8 cellular contexts compared by ENCODE assay signal in genomic region chr7:47254081-47255006, GRCh38.
DNase-seq lines count a peak whose midpoint lies in the region; ATAC-seq, FAIRE-seq and TF ChIP-seq lines count a peak whose summit lies in the region.

No MANE protein-coding gene starts in this region.

- WGBS in hepatocyte (ENCODE audit: low lambda C conversion rate, missing lambda C conversion rate) = 11% methylated on average over 50 of the region's 66 CpGs

- H2AFZ ChIP-seq in astrocyte (ENCODE audit: low read depth, low read length) = peak overlapping the region; percentile 92
- H2AFZ ChIP-seq in hepatocyte = peak overlapping the region; percentile 87

- H3K9me3 Mint-ChIP-seq in astrocyte (ENCODE audit: unreplicated experiment) = peaks cover 6% of the 10 kb centered on the region

- TF ChIP-seq CTCF in astrocyte (IDR thresholded peaks at IDR 0.05; ENCODE audit: insufficient read depth, low read depth, low read length) = peak; percentile 35
- TF ChIP-seq CTCF in hepatocyte (IDR thresholded peaks at IDR 0.05; ENCODE audit: poor library complexity) = peak; percentile 75

- peak overlapping the region; percentile 89 for H3K27ac Mint-ChIP-seq in astrocyte (ENCODE audit: unreplicated experiment)

- peak; percentile 84 for ATAC-seq in GM21367 (IDR thresholded peaks at IDR 0.05; ENCODE audit: unreplicated experiment)

- H3K27me3 ChIP-seq in SJCRH30 = no peaks in the 10 kb centered on the region
- H3K27me3 ChIP-seq in astrocyte (ENCODE audit: insufficient read depth, low read length) = no peaks in the 10 kb centered on the region
- no peaks in the 10 kb centered on the region for H3K27me3 ChIP-seq in hepatocyte
- H3K27me3 ChIP-seq in rectal smooth muscle tissue (ENCODE audit: control insufficient read depth, insufficient read depth, low read length) = no peaks in the 10 kb centered on the region

- H3K4me3 Mint-ChIP-seq in astrocyte (ENCODE audit: unreplicated experiment) = peak overlapping the region; percentile 81

- no peak for FAIRE-seq in astrocyte (lab: Jason Lieb, UNC)

- H3K36me3 Mint-ChIP-seq in astrocyte (ENCODE audit: low read depth, unreplicated experiment) = peaks cover 2% of the 10 kb centered on the region

- H3K27ac ChIP-seq in SJCRH30 (peak overlapping the region; percentile 54), astrocyte (ENCODE audit: low read depth, low read length) (peak overlapping the region; percentile 24), hepatocyte (peak overlapping the region; percentile 85), rectal smooth muscle tissue (ENCODE audit: low read depth, low read length) (peak overlapping the region; percentile 85)

- no peaks in the 10 kb centered on the region for H3K79me2 ChIP-seq in astrocyte (ENCODE audit: insufficient read depth, low read length)
- no peaks in the 10 kb centered on the region for H3K79me2 ChIP-seq in hepatocyte

- H3K9ac ChIP-seq in astrocyte (ENCODE audit: low read length) = peak overlapping the region; percentile 76
- H3K9ac ChIP-seq in rectal smooth muscle tissue (ENCODE audit: low read length) = peak overlapping the region; percentile 26

- H3K27me3 Mint-ChIP-seq in astrocyte (ENCODE audit: low read depth, unreplicated experiment) = peaks cover 18% of the 10 kb centered on the region

- H3K9me3 ChIP-seq in SJCRH30 (replicated peaks) (0 out of 2 replicates have a peak, but pooled peaks cover 3% of the 10 kb centered on the region), astrocyte (ENCODE audit: insufficient read depth, low read depth, low read length) (no peaks in the 10 kb centered on the region), hepatocyte (ENCODE audit: low read depth) (peaks cover 5% of the 10 kb centered on the region)

- H3K4me1 Mint-ChIP-seq in astrocyte (ENCODE audit: low read depth, unreplicated experiment) = peaks cover 23% of the 10 kb centered on the region

- H4K20me1 ChIP-seq in astrocyte (ENCODE audit: insufficient read depth, low read length) (no peaks in the 10 kb centered on the region), hepatocyte (ENCODE audit: insufficient read depth, poor library complexity, severe bottlenecking) (no peaks in the 10 kb centered on the region)

- H3K4me1 ChIP-seq in SJCRH30 (no peaks in the 10 kb centered on the region), astrocyte (ENCODE audit: insufficient read depth, low read length) (peaks cover 9% of the 10 kb centered on the region), hepatocyte (ENCODE audit: insufficient read depth) (peaks cover 16% of the 10 kb centered on the region), rectal smooth muscle tissue (ENCODE audit: control insufficient read depth, insufficient read depth, low read length) (peaks cover 6% of the 10 kb centered on the region)

- peak; percentile 50 for DNase-seq in DMS153 (lab: John Stamatoyannopoulos, UW)
- DNase-seq in HT-29 (ENCODE audit: low spot score) = peak; percentile 63
- peak; percentile 67 to 68 for DNase-seq in SJCRH30
- no peak for DNase-seq in astrocyte (ENCODE audit: low read depth)
- peak; percentile 88 for DNase-seq in hepatocyte (ENCODE audit: low spot score)
- DNase-seq in DMS79 treated with DMSO at 0.1 percent for 48 hours (lab: John Stamatoyannopoulos, UW) = no peak

- H3K4me3 ChIP-seq in SJCRH30 (peak overlapping the region; percentile 66), astrocyte (ENCODE audit: insufficient read depth, low read depth, low read length) (peak overlapping the region; percentile 57), hepatocyte (peak overlapping the region; percentile 18), rectal smooth muscle tissue (ENCODE audit: low read length) (peak overlapping the region; percentile 59)

- H3K9me2 ChIP-seq in hepatocyte (replicated peaks; ENCODE audit: insufficient read depth) = no peaks in the 10 kb centered on the region

- H3K4me2 ChIP-seq in astrocyte (ENCODE audit: low read length) (peak overlapping the region; percentile 97), hepatocyte (peak overlapping the region; percentile 96)

- H3K36me3 ChIP-seq in SJCRH30 (no peaks in the 10 kb centered on the region), astrocyte (ENCODE audit: insufficient read depth, low read length) (no peaks in the 10 kb centered on the region), hepatocyte (replicated peaks; ENCODE audit: insufficient read depth, low read depth) (no peaks in the 10 kb centered on the region), rectal smooth muscle tissue (ENCODE audit: control insufficient read depth, insufficient read depth, low read length) (no peaks in the 10 kb centered on the region)

Comparison
In these comparisons a context has a peak if more than half of its experiments do, and no peak if none do; other contexts are left out.
1. DNase-seq: peak in DMS153 (single experiment), HT-29 (single experiment), SJCRH30 (2 of 2) and hepatocyte (single experiment); none in astrocyte (single experiment) and DMS79 treated with DMSO at 0.1 percent for 48 hours (single experiment).
2. H3K27ac ChIP-seq: peak in every context shown above with its lines; median percentile 85 in hepatocyte; 85 in rectal smooth muscle tissue; 54 in SJCRH30; 24 in astrocyte.
3. Peak in every context shown above with its lines, with median percentiles within 50 percentile points of each other: H3K4me3 ChIP-seq.